Comparison of ENCODE assay signal across 8 cellular contexts in the genomic region with DNA sequence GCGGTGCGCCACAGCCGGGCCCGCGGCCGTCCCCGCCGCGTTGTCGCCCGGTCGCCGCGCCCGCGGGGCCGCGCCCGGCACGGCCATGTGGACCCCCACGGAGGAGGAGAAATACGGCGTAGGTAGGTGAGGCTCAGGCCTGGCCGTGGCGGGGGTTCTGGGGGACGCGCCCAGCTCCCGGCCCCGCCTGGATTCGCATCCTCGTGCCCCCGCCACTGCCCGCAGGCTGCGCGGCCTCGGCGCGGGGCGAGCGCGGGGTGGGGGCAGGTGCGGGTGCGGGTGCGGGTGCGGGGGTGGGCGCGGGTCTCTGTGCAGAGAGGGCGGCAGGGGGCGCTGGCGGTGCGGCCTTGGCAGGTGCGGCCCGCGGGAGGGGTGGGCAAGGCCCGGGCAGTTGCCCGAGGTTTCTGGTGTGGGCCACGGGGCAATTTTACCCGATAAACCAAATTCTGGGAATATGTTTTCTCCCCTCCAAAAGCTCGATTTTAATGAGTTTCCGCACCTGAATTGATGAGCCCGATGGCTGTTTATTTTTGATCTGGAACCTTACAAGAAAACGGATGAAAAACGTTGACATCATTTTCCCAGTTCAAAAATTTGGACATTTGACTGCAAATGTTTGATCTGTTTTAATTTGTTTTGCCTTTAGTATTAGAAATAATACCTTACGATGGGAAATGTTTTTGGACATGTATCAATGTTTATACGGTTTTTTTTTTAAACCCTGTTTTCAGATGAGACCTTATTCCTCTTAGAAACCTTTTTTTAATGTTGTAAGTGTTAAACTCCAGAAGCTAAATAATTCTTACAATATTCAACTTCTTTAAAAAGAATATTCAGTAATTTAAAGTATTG. TPM values are rescaled to one million over a fixed set of nuclear protein-coding genes. Genes with fewer than 3 reads are reported as not detected.
A peak's percentile ranks its signal among the peaks of the same experiment; 100 is the strongest.
DNase-seq lines count a peak whose midpoint lies in the region; ATAC-seq, FAIRE-seq and TF ChIP-seq lines count a peak whose summit lies in the region.

No MANE protein-coding gene starts in this region.

- peaks cover 0 to 21% (median 7%) of the 10 kb centered on the region in 4 donors for H3K4me1 Mint-ChIP-seq in CD4-positive, CD25-positive, alpha-beta regulatory T cell

- H3K27me3 Mint-ChIP-seq in CD4-positive, CD25-positive, alpha-beta regulatory T cell: peaks cover 57% of the 10 kb centered on the region

- peak overlapping the region; percentile 77 to 87 (median 79) for H3K4me3 Mint-ChIP-seq in CD4-positive, CD25-positive, alpha-beta regulatory T cell

- H3K36me3 Mint-ChIP-seq in CD4-positive, CD25-positive, alpha-beta regulatory T cell: peaks cover 3% of the 10 kb centered on the region

- peak; percentile 26 for TF ChIP-seq CTCF in bronchial epithelial cell (IDR thresholded peaks at IDR 0.05; ENCODE audit: insufficient read depth, low read length, severe bottlenecking)

- FAIRE-seq in bronchial epithelial cell (lab: Jason Lieb, UNC): no peak

- no peak overlapping the region for H3K27ac ChIP-seq in CD4-positive, CD25-positive, alpha-beta regulatory T cell (ENCODE audit: insufficient read depth, low read length, poor library complexity, severe bottlenecking)

- H3K4me1 ChIP-seq in CD4-positive, CD25-positive, alpha-beta regulatory T cell (ENCODE audit: control insufficient read depth, insufficient read depth, low read length, poor library complexity, severe bottlenecking): peaks cover 6% of the 10 kb centered on the region

- peaks cover 39% of the 10 kb centered on the region for H3K27me3 ChIP-seq in CD4-positive, CD25-positive, alpha-beta regulatory T cell (ENCODE audit: control insufficient read depth, insufficient read depth, low read length)
- H3K27me3 ChIP-seq in bronchial epithelial cell (ENCODE audit: control insufficient read depth, insufficient read depth, low read length): peaks cover 36% of the 10 kb centered on the region

- peak; percentile 20 to 49 (median 22) for DNase-seq in CD4-positive, CD25-positive, alpha-beta regulatory T cell
- peak; percentile 9 for DNase-seq in activated CD4-positive, CD25-positive, alpha-beta regulatory T cell treated with anti-CD3 and anti-CD28 coated beads, Interleukin-2, amount 50 U/mL, for 16 hours (ENCODE audit: low read depth, low spot score)
- DNase-seq in bronchial epithelial cell (ENCODE audit: low read depth): no peak
- DNase-seq in left kidney (ENCODE audit: low read depth, low spot score): peak; percentile 70
- peak; percentile 32 to 69 (median 42) for DNase-seq in stimulated activated CD4-positive, alpha-beta T cell treated with anti-CD3 and anti-CD28 coated beads, TNF-alpha, amount 100 ng/mL, for 24 hours (ENCODE audit: low read depth in 3 of 3)
- no peak for DNase-seq in mucosa of gallbladder (ENCODE audit: low spot score)
- no peak for DNase-seq in mesenteric fat pad (ENCODE audit: low spot score)

- H3K27ac Mint-ChIP-seq in CD4-positive, CD25-positive, alpha-beta regulatory T cell: no peak overlapping the region

- ATAC-seq in CD4-positive, CD25-positive, alpha-beta regulatory T cell (ENCODE audit: low read depth in 2 of 2): peak; percentile 28 to 47
- ATAC-seq in HG03521 (IDR thresholded peaks at IDR 0.05; ENCODE audit: unreplicated experiment): peak; percentile 21

- H3K9me3 ChIP-seq in CD4-positive, CD25-positive, alpha-beta regulatory T cell (ENCODE audit: control insufficient read depth in 2 of 2, low read length in 2 of 2): no peaks in the 10 kb centered on the region

- H3K36me3 ChIP-seq in CD4-positive, CD25-positive, alpha-beta regulatory T cell (ENCODE audit: control insufficient read depth, insufficient read depth, low read length): no peaks in the 10 kb centered on the region
- no peaks in the 10 kb centered on the region for H3K36me3 ChIP-seq in bronchial epithelial cell (ENCODE audit: control insufficient read depth, insufficient read depth, low read length)

- H3K4me3 ChIP-seq in CD4-positive, CD25-positive, alpha-beta regulatory T cell (ENCODE audit: low read depth, low read length): peak overlapping the region; percentile 37
- peak overlapping the region; percentile 19 for H3K4me3 ChIP-seq in bronchial epithelial cell (ENCODE audit: low read depth, low read length)

- H3K9me3 Mint-ChIP-seq in CD4-positive, CD25-positive, alpha-beta regulatory T cell: no peaks in the 10 kb centered on the region

RNA-seq across cellular contexts. Expression of a gene that starts 0.7 kb away (rescaled TPM):
- total RNA-seq in CD4-positive, CD25-positive, alpha-beta regulatory T cell: 0.35 TPM
- polyA plus RNA-seq in CD4-positive, CD25-positive, alpha-beta regulatory T cell: under 1 TPM; 0.03 to 0.09 (median 0.07) TPM
- total RNA-seq in bronchial epithelial cell: under 0.01 and 0.26 TPM in 2 replicates
- 1.3 TPM for total RNA-seq in mucosa of gallbladder
- 0.51 TPM for total RNA-seq in mesenteric fat pad

RNA-seq across cellular contexts. Expression of a gene that starts 58.5 kb away (rescaled TPM):
- 42.9 TPM for total RNA-seq in CD4-positive, CD25-positive, alpha-beta regulatory T cell
- 10 to 100 TPM; 47.0 to 52.9 (median 49.5) TPM for polyA plus RNA-seq in CD4-positive, CD25-positive, alpha-beta regulatory T cell
- total RNA-seq in bronchial epithelial cell: 42.9 and 47.1 TPM in 2 replicates
- 27.4 TPM for total RNA-seq in mucosa of gallbladder
- total RNA-seq in mesenteric fat pad: 44.7 TPM

Comparison
In these comparisons a context has a peak if more than half of its experiments do, and no peak if none do; other contexts are left out.
1. DNase-seq: peak in CD4-positive, CD25-positive, alpha-beta regulatory T cell (3 of 3), activated CD4-positive, CD25-positive, alpha-beta regulatory T cell treated with anti-CD3 and anti-CD28 coated beads, Interleukin-2, amount 50 U/mL, for 16 hours (single experiment), left kidney (single experiment) and stimulated activated CD4-positive, alpha-beta T cell treated with anti-CD3 and anti-CD28 coated beads, TNF-alpha, amount 100 ng/mL, for 24 hours (3 of 3); none in bronchial epithelial cell (single experiment), mucosa of gallbladder (single experiment) and mesenteric fat pad (single experiment).